ENCODE assay signal across 12 cellular contexts in the genomic region with DNA sequence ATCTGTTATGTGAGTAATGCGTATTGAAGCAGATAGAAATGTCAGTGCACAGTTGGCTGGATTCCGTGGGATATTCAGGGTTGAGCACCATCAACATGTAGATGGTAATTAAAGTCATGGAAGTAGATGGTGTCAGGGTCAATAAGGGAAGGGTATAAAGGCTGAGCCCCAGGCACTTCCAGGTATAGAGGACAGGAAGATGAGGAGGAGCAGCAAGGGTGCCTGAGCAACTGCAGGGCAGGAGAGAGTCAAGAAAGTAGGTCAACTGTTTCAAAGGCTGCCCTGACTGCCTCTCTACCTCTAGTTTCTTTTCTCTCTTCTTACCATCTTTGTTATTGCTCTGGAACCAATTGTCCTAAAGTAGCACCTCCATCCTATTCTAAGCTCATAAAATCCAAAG.
DNase-seq lines count a peak whose midpoint lies in the region; ATAC-seq and TF ChIP-seq lines count a peak whose summit lies in the region.
"Had no signal": no experiment of that assay in that cellular context is flagged by ENCODE, and none has a peak within 500 bp of the region (broad histone marks: within the 10 kb centered on the region; RNA-seq: fewer than 3 reads in every experiment).

No MANE protein-coding gene starts in this region.

- H3K27me3 ChIP-seq in CD4-positive, CD25-positive, alpha-beta regulatory T cell (ENCODE audit: control insufficient read depth, insufficient read depth, low read length), result no peaks in the 10 kb centered on the region

- peak overlapping the region; percentile 97 for H3K4me3 ChIP-seq in CD4-positive, CD25-positive, alpha-beta regulatory T cell (ENCODE audit: low read depth, low read length)
- H3K4me3 ChIP-seq in mucosa of descending colon, result no peak overlapping the region

- no peaks in the 10 kb centered on the region for H3K36me3 Mint-ChIP-seq in CD4-positive, CD25-positive, alpha-beta regulatory T cell
- peaks cover 5% of the 10 kb centered on the region for H3K36me3 Mint-ChIP-seq in activated naive CD8-positive, alpha-beta T cell

- H3K27ac ChIP-seq in CD4-positive, CD25-positive, alpha-beta regulatory T cell (ENCODE audit: insufficient read depth, low read length, poor library complexity, severe bottlenecking), result peak overlapping the region; percentile 83

- peaks cover 63% of the 10 kb centered on the region for H3K4me1 ChIP-seq in CD4-positive, CD25-positive, alpha-beta regulatory T cell (ENCODE audit: control insufficient read depth, insufficient read depth, low read length, poor library complexity, severe bottlenecking)
- peaks cover 14% of the 10 kb centered on the region for H3K4me1 ChIP-seq in mucosa of descending colon (ENCODE audit: low read depth)

- no peaks in the 10 kb centered on the region for H3K9me3 Mint-ChIP-seq in CD4-positive, CD25-positive, alpha-beta regulatory T cell
- no peaks in the 10 kb centered on the region for H3K9me3 Mint-ChIP-seq in activated naive CD8-positive, alpha-beta T cell (ENCODE audit: low read depth)

- peaks cover 5 to 84% (median 55%) of the 10 kb centered on the region in 4 donors for H3K4me1 Mint-ChIP-seq in CD4-positive, CD25-positive, alpha-beta regulatory T cell
- H3K4me1 Mint-ChIP-seq in activated naive CD8-positive, alpha-beta T cell (ENCODE audit: low read depth), result peaks cover 77% of the 10 kb centered on the region
- H3K4me1 Mint-ChIP-seq: B cell had no signal

- intact Hi-C loops in mucosa of descending colon (cut with DNase I, micrococcal nuclease), result no loop called here
- intact Hi-C loops in left colon (cut with DNase I, micrococcal nuclease), result no loop called here

- DNase-seq in CD4-positive, CD25-positive, alpha-beta regulatory T cell, result peak in 2 of 3 donors; percentile 38 to 66
- DNase-seq in mucosa of descending colon (no peak), GDM1 (lab: John Stamatoyannopoulos, UW) (no peak), A172 (ENCODE audit: low spot score) (no peak), left colon (no peak)
- DNase-seq: amygdala, H7, retina had no signal

- H3K27me3 Mint-ChIP-seq in CD4-positive, CD25-positive, alpha-beta regulatory T cell, result no peaks in the 10 kb centered on the region
- no peaks in the 10 kb centered on the region for H3K27me3 Mint-ChIP-seq in activated naive CD8-positive, alpha-beta T cell

- peak; percentile 41 to 42 for ATAC-seq in CD4-positive, CD25-positive, alpha-beta regulatory T cell (ENCODE audit: low read depth in 2 of 2)
- ATAC-seq in GM18498 (IDR thresholded peaks at IDR 0.05; ENCODE audit: unreplicated experiment), result peak; percentile 21
- peak; percentile 9 for ATAC-seq in mucosa of descending colon
- no peak for ATAC-seq in GM19397 (IDR thresholded peaks at IDR 0.05; ENCODE audit: unreplicated experiment)
- no peak for ATAC-seq in left colon

- peak overlapping the region; percentile 88 to 96 (median 91) for H3K4me3 Mint-ChIP-seq in CD4-positive, CD25-positive, alpha-beta regulatory T cell
- H3K4me3 Mint-ChIP-seq in activated naive CD8-positive, alpha-beta T cell, result peak overlapping the region; percentile 92
- H3K4me3 Mint-ChIP-seq: B cell had no signal

- H3K27ac Mint-ChIP-seq in CD4-positive, CD25-positive, alpha-beta regulatory T cell, result peak overlapping the region; percentile 94 to 100 (median 96)
- peak overlapping the region; percentile 96 for H3K27ac Mint-ChIP-seq in activated naive CD8-positive, alpha-beta T cell
- H3K27ac Mint-ChIP-seq: B cell had no signal

- no peaks in the 10 kb centered on the region for H3K9me3 ChIP-seq in CD4-positive, CD25-positive, alpha-beta regulatory T cell (ENCODE audit: control insufficient read depth in 2 of 2, low read length in 2 of 2)
- no peaks in the 10 kb centered on the region for H3K9me3 ChIP-seq in mucosa of descending colon

- no peaks in the 10 kb centered on the region for H3K36me3 ChIP-seq in CD4-positive, CD25-positive, alpha-beta regulatory T cell (ENCODE audit: control insufficient read depth, insufficient read depth, low read length)
- no peaks in the 10 kb centered on the region for H3K36me3 ChIP-seq in mucosa of descending colon (ENCODE audit: low read depth)

- no peak for TF ChIP-seq CTCF in mucosa of descending colon (IDR thresholded peaks at IDR 0.05)

Comparison
In these comparisons a context has a peak if more than half of its experiments do, and no peak if none do; other contexts are left out.
1. ATAC-seq: peak in CD4-positive, CD25-positive, alpha-beta regulatory T cell (2 of 2), GM18498 (single experiment) and mucosa of descending colon (single experiment); none in GM19397 (single experiment) and left colon (single experiment).
2. DNase-seq: peak in CD4-positive, CD25-positive, alpha-beta regulatory T cell (2 of 3); none in mucosa of descending colon (0 of 3), GDM1 (single experiment), A172 (single experiment) and left colon (0 of 2).